Comparison of ENCODE assay signal across 33 cellular contexts in genomic region chr4:180950377-180950776, GRCh38.
"Had no signal": no experiment of that assay in that cellular context is flagged by ENCODE, and none has a peak within 500 bp of the region (broad histone marks: within the 10 kb centered on the region; RNA-seq: fewer than 3 reads in every experiment).

No MANE protein-coding gene starts in this region.

- H3K27me3 Mint-ChIP-seq: memory B cell; naive thymus-derived CD4-positive, alpha-beta T cell; natural killer cell treated with Interleukin-12 subunit alpha and Interleukin-12 subunit beta and Interleukin-15 and Interleukin-18, amount 100 ng/mL, for 72 hours; stimulated activated naive B cell treated with anti-CD40 and anti-IgM and Interleukin-4, amounts not matched to agents 10 μg/mL and 1 μg/mL and 100 μg/mL, for 72 hours had no signal

- H3K27me3 ChIP-seq: pancreas, stomach, testis, thyroid gland, transverse colon, upper lobe of left lung, vagina had no signal

- H3K36me3 ChIP-seq: left ventricle myocardium inferior, pancreas, prostate gland, stomach, thyroid gland, transverse colon, upper lobe of left lung, vagina had no signal

- H3K9me3 ChIP-seq: left ventricle myocardium inferior, mucosa of descending colon, pancreas, prostate gland, stomach, testis, thyroid gland, transverse colon, upper lobe of left lung, vagina had no signal

- H3K27ac Mint-ChIP-seq: immature natural killer cell; memory B cell; naive thymus-derived CD4-positive, alpha-beta T cell; natural killer cell treated with Interleukin-12 subunit alpha and Interleukin-12 subunit beta and Interleukin-15 and Interleukin-18, amount 100 ng/mL, for 72 hours; stimulated activated naive B cell treated with anti-CD40 and anti-IgM and Interleukin-4, amounts not matched to agents 10 μg/mL and 1 μg/mL and 100 μg/mL, for 72 hours had no signal

- H3K4me1 ChIP-seq: left ventricle myocardium inferior, pancreas, prostate gland, stomach, testis, thyroid gland, transverse colon, upper lobe of left lung, vagina had no signal

- H3K4me3 ChIP-seq: left ventricle myocardium inferior, lung, mucosa of descending colon, pancreas, prostate gland, skin epidermis, stomach, testis, thyroid gland, transverse colon, upper lobe of left lung, vagina had no signal

- H3K4me1 Mint-ChIP-seq: immature natural killer cell; memory B cell; naive thymus-derived CD4-positive, alpha-beta T cell; neural crest cell; stimulated activated naive B cell treated with anti-CD40 and anti-IgM and Interleukin-4, amounts not matched to agents 10 μg/mL and 1 μg/mL and 100 μg/mL, for 72 hours had no signal

- H3K36me3 Mint-ChIP-seq: immature natural killer cell; memory B cell; naive thymus-derived CD4-positive, alpha-beta T cell; stimulated activated naive B cell treated with anti-CD40 and anti-IgM and Interleukin-4, amounts not matched to agents 10 μg/mL and 1 μg/mL and 100 μg/mL, for 72 hours had no signal

- H3K9me3 Mint-ChIP-seq: memory B cell; neural crest cell; stimulated activated naive B cell treated with anti-CD40 and anti-IgM and Interleukin-4, amounts not matched to agents 10 μg/mL and 1 μg/mL and 100 μg/mL, for 72 hours had no signal

- FAIRE-seq: islet of Langerhans, kidney, pancreas had no signal

- H3K4me3 Mint-ChIP-seq: immature natural killer cell; memory B cell; naive thymus-derived CD4-positive, alpha-beta T cell; natural killer cell treated with Interleukin-12 subunit alpha and Interleukin-12 subunit beta and Interleukin-15 and Interleukin-18, amount 100 ng/mL, for 72 hours; neural crest cell; stimulated activated naive B cell treated with anti-CD40 and anti-IgM and Interleukin-4, amounts not matched to agents 10 μg/mL and 1 μg/mL and 100 μg/mL, for 72 hours had no signal

- H3K27ac ChIP-seq: left ventricle myocardium inferior, pancreas, prostate gland, skin epidermis, stomach, testis, thyroid gland, transverse colon, upper lobe of left lung, vagina had no signal

- ATAC-seq: left colon; mucosa of descending colon; naive thymus-derived CD4-positive, alpha-beta T cell; natural killer cell treated with Interleukin-12 subunit alpha and Interleukin-12 subunit beta and Interleukin-15 and Interleukin-18, amount 100 ng/mL, for 72 hours; pancreas; right cardiac atrium; sciatic nerve; stimulated activated naive B cell treated with anti-CD40 and anti-IgM and Interleukin-4, amounts not matched to agents 10 μg/mL and 1 μg/mL and 100 μg/mL, for 72 hours; stimulated activated naive CD8-positive, alpha-beta T cell treated with anti-CD3 and anti-CD28 coated beads, Interleukin-15, Interleukin-2, amounts not matched to agents 100 U/mL and 50 U/mL, for 24 hours had no signal

- DNase-seq: hypothalamus; immature natural killer cell; kidney; left colon; left ventricle myocardium inferior; midbrain; mucosa of descending colon; naive thymus-derived CD4-positive, alpha-beta T cell; nucleus accumbens; pancreas; posterior cingulate gyrus; retina; right cardiac atrium; stimulated activated CD4-positive, alpha-beta T cell treated with anti-CD3 and anti-CD28 coated beads, Interleukin-12 subunit alpha, Interleukin-12 subunit beta, amount 100 ng/mL, for 4 hours; stimulated activated CD4-positive, alpha-beta T cell treated with anti-CD3 and anti-CD28 coated beads, Interleukin-15, amount 100 ng/mL, for 24 hours; stimulated activated CD4-positive, alpha-beta T cell treated with anti-CD3 and anti-CD28 coated beads, Interleukin-2, amount 100 ng/mL, for 24 hours; stimulated activated CD4-positive, alpha-beta T cell treated with anti-CD3 and anti-CD28 coated beads, Interleukin-4, amount 100 ng/mL, for 1 hour; stimulated activated naive B cell treated with anti-CD40 and anti-IgM and Interleukin-4, amounts not matched to agents 10 μg/mL and 1 μg/mL and 100 μg/mL, for 72 hours; stimulated activated naive CD8-positive, alpha-beta T cell treated with anti-CD3 and anti-CD28 coated beads, Interleukin-15, Interleukin-2, amounts not matched to agents 100 U/mL and 50 U/mL, for 24 hours; testis; thyroid gland; transverse colon; upper lobe of left lung had no signal
